11 cellular contexts compared by ENCODE assay signal in the genomic region with DNA sequence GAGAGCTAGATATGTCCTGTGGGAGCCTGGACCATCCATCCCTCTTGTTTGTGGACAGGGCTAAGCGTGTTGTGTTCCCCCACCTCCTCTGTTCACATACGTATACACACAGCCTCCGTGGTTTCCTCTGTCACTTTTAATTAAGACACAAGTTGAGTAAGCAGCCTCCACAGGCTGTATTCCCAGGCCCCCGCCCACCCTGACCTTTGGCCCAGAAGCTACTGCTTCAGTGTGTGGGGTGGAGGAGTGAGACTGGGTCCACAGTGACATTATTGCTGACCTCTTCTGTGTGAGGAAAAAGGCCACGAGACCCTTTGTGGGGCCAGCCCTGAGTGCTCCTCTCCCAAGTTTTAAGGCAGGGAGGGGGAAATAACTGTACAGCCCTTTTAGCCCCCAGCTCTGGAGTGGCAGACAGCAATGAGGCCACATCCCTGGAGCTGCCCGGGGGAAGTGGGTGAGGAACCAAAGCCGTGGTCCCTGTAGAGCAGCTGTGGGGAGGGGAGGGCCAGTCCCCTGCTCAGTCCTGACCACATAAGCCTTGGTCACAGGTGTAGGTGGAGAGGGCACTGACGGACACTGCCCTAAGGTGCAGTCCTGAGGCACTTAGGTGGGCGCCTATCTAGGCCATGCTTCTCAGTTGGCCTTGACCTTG. TPM values are rescaled to one million over a fixed set of nuclear protein-coding genes. Genes with fewer than 3 reads are reported as not detected.
DNase-seq lines count a peak whose midpoint lies in the region; ATAC-seq and TF ChIP-seq lines count a peak whose summit lies in the region.
"Had no signal": no experiment of that assay in that cellular context is flagged by ENCODE, and none has a peak within 500 bp of the region (broad histone marks: within the 10 kb centered on the region; RNA-seq: fewer than 3 reads in every experiment).

No MANE protein-coding gene starts in this region.

- no peak overlapping the region for H3K4me3 ChIP-seq in HCT116 (replicated peaks in 1 of 2; ENCODE audit: low read depth in 1 of 2, low read length in 2 of 2)

- peak overlapping the region; percentile 65 for H3K27ac Mint-ChIP-seq in activated CD8-positive, alpha-beta T cell treated with anti-CD3 and anti-CD28 coated beads, Interleukin-2, amount 10 ng/mL, durations not matched to agents 7 days and 5 days

- H3K36me3 Mint-ChIP-seq in activated CD8-positive, alpha-beta T cell treated with anti-CD3 and anti-CD28 coated beads, Interleukin-2, amount 10 ng/mL, durations not matched to agents 7 days and 5 days (ENCODE audit: low read depth) = peaks cover 76% of the 10 kb centered on the region

- POLR2A ChIA-PET in HCT116 (lab: Charles Lee) = interaction anchor here (1.5 kb wide), 1 partner anchor 9 kb away, joined by 7 read pairs; no protein-coding TSS in a partner anchor
- POLR2A ChIA-PET in activated CD8-positive, alpha-beta T cell treated with anti-CD3 and anti-CD28 coated beads, Interleukin-2, amount 10 ng/mL, durations not matched to agents 7 days and 5 days (lab: Charles Lee) = interaction anchor here (0.7 to 1.6 kb wide), 2 partner anchors 25 to 439 kb away, joined by 3 read pairs; no protein-coding TSS in a partner anchor

- no peak overlapping the region for H3K9ac ChIP-seq in HCT116 (ENCODE audit: low read length)

- TF ChIP-seq CTCF in 22Rv1 (IDR thresholded peaks at IDR 0.05) (no peak), HCT116 (IDR thresholded peaks at IDR 0.05 in 2 of 3, conservative IDR thresholded peaks at IDR 0.05 in 1 of 3; ENCODE audit: borderline replicate concordance in 1 of 3, insufficient read depth in 1 of 3, low read depth in 2 of 3, low read length in 2 of 3) (no peak)

- H3K9me3 Mint-ChIP-seq in activated CD8-positive, alpha-beta T cell treated with anti-CD3 and anti-CD28 coated beads, Interleukin-2, amount 10 ng/mL, durations not matched to agents 7 days and 5 days (ENCODE audit: insufficient read depth) = no peaks in the 10 kb centered on the region
- H3K9me3 Mint-ChIP-seq: naive B cell had no signal

- CTCF ChIA-PET in HCT116 (lab: Charles Lee) = no interaction called here
- CTCF ChIA-PET in activated CD8-positive, alpha-beta T cell treated with anti-CD3 and anti-CD28 coated beads, Interleukin-2, amount 10 ng/mL, durations not matched to agents 7 days and 5 days (lab: Charles Lee) = no interaction called here

- TF ChIP-seq RAD21 in HCT116 (IDR thresholded peaks at IDR 0.05; ENCODE audit: low read depth) = no peak

- ATAC-seq in HCT116 = no peak
- no peak for ATAC-seq in activated CD8-positive, alpha-beta T cell treated with anti-CD3 and anti-CD28 coated beads, Interleukin-2, amount 10 ng/mL, durations not matched to agents 7 days and 5 days
- ATAC-seq in GM18498 (IDR thresholded peaks at IDR 0.05; ENCODE audit: unreplicated experiment) = no peak

- no peaks in the 10 kb centered on the region for H3K27me3 Mint-ChIP-seq in activated CD8-positive, alpha-beta T cell treated with anti-CD3 and anti-CD28 coated beads, Interleukin-2, amount 10 ng/mL, durations not matched to agents 7 days and 5 days (ENCODE audit: low read depth)
- H3K27me3 Mint-ChIP-seq: naive B cell had no signal

- H3K36me3 ChIP-seq in HCT116 (ENCODE audit: control insufficient read depth in 1 of 2, insufficient read depth in 2 of 2, low read length in 2 of 2) = peaks cover 26 to 48% of the 10 kb centered on the region in 2 experiments

- no peak overlapping the region for H2AFZ ChIP-seq in HCT116 (ENCODE audit: low read depth, low read length, poor library complexity, severe bottlenecking)

- peaks cover 68% of the 10 kb centered on the region for H3K79me2 ChIP-seq in HCT116 (ENCODE audit: insufficient read depth, low read length)

- H3K9me2 ChIP-seq in HCT116 (ENCODE audit: insufficient read depth) = no peaks in the 10 kb centered on the region

- no peak overlapping the region for H3K4me3 Mint-ChIP-seq in activated CD8-positive, alpha-beta T cell treated with anti-CD3 and anti-CD28 coated beads, Interleukin-2, amount 10 ng/mL, durations not matched to agents 7 days and 5 days

- peak overlapping the region; percentile 95 for H3K27ac ChIP-seq in 22Rv1
- H3K27ac ChIP-seq in HCT116 (ENCODE audit: low read depth, low read length) = peak overlapping the region; percentile 25

- DNase-seq in HCT116 (ENCODE audit: low read depth, low spot score) = no peak
- DNase-seq in activated CD8-positive, alpha-beta T cell treated with anti-CD3 and anti-CD28 coated beads, Interleukin-2, amount 10 ng/mL, durations not matched to agents 7 days and 5 days = no peak
- DNase-seq in DMS53 treated with DMSO at 0.1 percent for 48 hours (lab: John Stamatoyannopoulos, UW; ENCODE audit: unreplicated experiment) = no peak
- DNase-seq in cerebellar cortex (ENCODE audit: low spot score) = no peak
- DNase-seq: C1 segment of cervical spinal cord; naive B cell; NCI-H69; stimulated activated CD4-positive, alpha-beta T cell treated with anti-CD3 and anti-CD28 coated beads, Interleukin-1b, Interleukin-23, amount 100 ng/mL, for 48 hours had no signal

- no TSS peak for BruUV-seq in HCT116 (replicated peaks; lab: Mats Ljungman, UMichigan)

- peak overlapping the region; percentile 10; the same call in 1 of the 2 replicates for H3K4me2 ChIP-seq in HCT116 (ENCODE audit: low read length)

- H4K20me1 ChIP-seq in HCT116 (ENCODE audit: insufficient read depth) = peaks cover 3% of the 10 kb centered on the region; the same call in 1 of the 2 replicates

- H3K27me3 ChIP-seq in HCT116 (ENCODE audit: insufficient read depth, low read length) = no peaks in the 10 kb centered on the region

- H3K9me3 ChIP-seq in HCT116 (ENCODE audit: control insufficient read depth in 1 of 2, insufficient read depth in 1 of 2, low read depth in 1 of 2, low read length in 2 of 2) = no peaks in the 10 kb centered on the region

- TF ChIP-seq POLR2A in HCT116 (IDR thresholded peaks at IDR 0.05; ENCODE audit: borderline replicate concordance, extremely low read depth, insufficient read depth, insufficient read length) = no peak

- RAD21 ChIA-PET in HCT116 (lab: Charles Lee; ENCODE audit: low non-redundant PET in 1 of 2, low total read pairs in 2 of 2, uncharacterized antibody in 2 of 2, unreplicated experiment in 2 of 2) = no interaction called here

- peaks cover 23 to 77% of the 10 kb centered on the region in 2 experiments for H3K4me1 ChIP-seq in HCT116 (ENCODE audit: control insufficient read depth in 1 of 2, insufficient read depth in 2 of 2, low read length in 2 of 2)

- H3K4me1 Mint-ChIP-seq in activated CD8-positive, alpha-beta T cell treated with anti-CD3 and anti-CD28 coated beads, Interleukin-2, amount 10 ng/mL, durations not matched to agents 7 days and 5 days (ENCODE audit: low read depth) = peaks cover 69% of the 10 kb centered on the region

- intact Hi-C loops in HCT116 (cut with micrococcal nuclease) = no loop called here

TF ChIP-seq in HCT116, 20 proteins besides CTCF, POLR2A, EP300 and RAD21 (continues in another document):
- TF ChIP-seq ZNF274 (IDR thresholded peaks at IDR 0.05; ENCODE audit: low read depth, low read length) (no peak), EZH2 (IDR thresholded peaks at IDR 0.05) (no peak)
- TF ChIP-seq, protein P1, sequence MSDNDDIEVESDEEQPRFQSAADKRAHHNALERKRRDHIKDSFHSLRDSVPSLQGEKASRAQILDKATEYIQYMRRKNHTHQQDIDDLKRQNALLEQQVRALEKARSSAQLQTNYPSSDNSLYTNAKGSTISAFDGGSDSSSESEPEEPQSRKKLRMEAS (IDR thresholded peaks at IDR 0.05) = no peak
- TF ChIP-seq, protein P2, sequence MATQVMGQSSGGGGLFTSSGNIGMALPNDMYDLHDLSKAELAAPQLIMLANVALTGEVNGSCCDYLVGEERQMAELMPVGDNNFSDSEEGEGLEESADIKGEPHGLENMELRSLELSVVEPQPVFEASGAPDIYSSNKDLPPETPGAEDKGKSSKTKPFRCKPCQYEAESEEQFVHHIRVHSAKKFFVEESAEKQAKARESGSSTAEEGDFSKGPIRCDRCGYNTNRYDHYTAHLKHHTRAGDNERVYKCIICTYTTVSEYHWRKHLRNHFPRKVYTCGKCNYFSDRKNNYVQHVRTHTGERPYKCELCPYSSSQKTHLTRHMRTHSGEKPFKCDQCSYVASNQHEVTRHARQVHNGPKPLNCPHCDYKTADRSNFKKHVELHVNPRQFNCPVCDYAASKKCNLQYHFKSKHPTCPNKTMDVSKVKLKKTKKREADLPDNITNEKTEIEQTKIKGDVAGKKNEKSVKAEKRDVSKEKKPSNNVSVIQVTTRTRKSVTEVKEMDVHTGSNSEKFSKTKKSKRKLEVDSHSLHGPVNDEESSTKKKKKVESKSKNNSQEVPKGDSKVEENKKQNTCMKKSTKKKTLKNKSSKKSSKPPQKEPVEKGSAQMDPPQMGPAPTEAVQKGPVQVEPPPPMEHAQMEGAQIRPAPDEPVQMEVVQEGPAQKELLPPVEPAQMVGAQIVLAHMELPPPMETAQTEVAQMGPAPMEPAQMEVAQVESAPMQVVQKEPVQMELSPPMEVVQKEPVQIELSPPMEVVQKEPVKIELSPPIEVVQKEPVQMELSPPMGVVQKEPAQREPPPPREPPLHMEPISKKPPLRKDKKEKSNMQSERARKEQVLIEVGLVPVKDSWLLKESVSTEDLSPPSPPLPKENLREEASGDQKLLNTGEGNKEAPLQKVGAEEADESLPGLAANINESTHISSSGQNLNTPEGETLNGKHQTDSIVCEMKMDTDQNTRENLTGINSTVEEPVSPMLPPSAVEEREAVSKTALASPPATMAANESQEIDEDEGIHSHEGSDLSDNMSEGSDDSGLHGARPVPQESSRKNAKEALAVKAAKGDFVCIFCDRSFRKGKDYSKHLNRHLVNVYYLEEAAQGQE (IDR thresholded peaks at IDR 0.05; ENCODE audit: low read depth) = no peak

RNA-seq across cellular contexts. Expression of a gene that starts 4.4 kb away (rescaled TPM):
- 91.3 TPM for total RNA-seq in HCT116 (2021; ENCODE audit: unreplicated experiment)
- 157 and 159 TPM in 2 replicates for polyA plus RNA-seq in HCT116 (2012)
- total RNA-seq in activated CD8-positive, alpha-beta T cell treated with anti-CD3 and anti-CD28 coated beads, Interleukin-2, amount 10 ng/mL, durations not matched to agents 7 days and 5 days = 10 to 100 TPM; 69.6 to 71.0 TPM

RNA-seq across cellular contexts. Expression of a gene that starts 4.6 kb away (rescaled TPM):
- 355 TPM for total RNA-seq in HCT116 (2021; ENCODE audit: unreplicated experiment)
- polyA plus RNA-seq in HCT116 (2012) = 375 and 408 TPM in 2 replicates
- total RNA-seq in activated CD8-positive, alpha-beta T cell treated with anti-CD3 and anti-CD28 coated beads, Interleukin-2, amount 10 ng/mL, durations not matched to agents 7 days and 5 days = 100 to 1,000 TPM; 214 to 232 TPM

RNA-seq across cellular contexts. Expression of a gene that starts 25.8 kb away (rescaled TPM):
- total RNA-seq in HCT116 (2021; ENCODE audit: unreplicated experiment) = not detected
- polyA plus RNA-seq in HCT116 (2012) = 0.11 and 0.16 TPM in 2 replicates
- total RNA-seq in activated CD8-positive, alpha-beta T cell treated with anti-CD3 and anti-CD28 coated beads, Interleukin-2, amount 10 ng/mL, durations not matched to agents 7 days and 5 days = not detected
- total RNA-seq: LHCN-M2 had no signal

RNA-seq across cellular contexts. Expression of a gene that starts 26.2 kb away (rescaled TPM):
- 36.0 TPM for total RNA-seq in HCT116 (2021; ENCODE audit: unreplicated experiment)
- polyA plus RNA-seq in HCT116 (2012) = 45.6 and 50.9 TPM in 2 replicates
- total RNA-seq in activated CD8-positive, alpha-beta T cell treated with anti-CD3 and anti-CD28 coated beads, Interleukin-2, amount 10 ng/mL, durations not matched to agents 7 days and 5 days = 10 to 100 TPM; 33.1 to 35.1 TPM

RNA-seq across cellular contexts. Expression of a gene that starts 26.3 kb away (rescaled TPM):
- total RNA-seq in HCT116 (2021; ENCODE audit: unreplicated experiment) = 43.0 TPM
- polyA plus RNA-seq in HCT116 (2012) = 12.7 and 14.5 TPM in 2 replicates
- 10 to 100 TPM; 57.2 to 58.3 TPM for total RNA-seq in activated CD8-positive, alpha-beta T cell treated with anti-CD3 and anti-CD28 coated beads, Interleukin-2, amount 10 ng/mL, durations not matched to agents 7 days and 5 days
